Comparison of ENCODE assay signal across 12 cellular contexts in the genomic region with DNA sequence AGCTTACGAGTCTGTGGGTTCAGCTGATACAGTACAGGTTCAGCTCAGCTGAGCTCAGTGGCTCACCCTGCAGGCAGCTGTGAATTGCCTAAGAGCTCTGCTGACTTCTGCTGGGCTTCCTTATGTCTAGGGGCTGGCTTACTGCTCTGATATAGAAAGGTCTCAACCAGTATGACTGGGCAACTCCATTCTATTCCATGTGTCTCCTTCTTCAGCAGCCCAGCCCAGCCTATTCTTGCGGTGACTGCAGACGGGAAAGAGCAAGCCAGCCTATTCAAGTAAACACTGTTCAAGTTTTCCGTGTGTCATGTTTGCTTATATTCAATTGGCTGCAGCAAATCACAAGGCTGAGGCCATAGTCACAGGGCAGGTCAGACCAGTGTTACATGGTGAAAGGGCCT.
A peak's percentile ranks its signal among the peaks of the same experiment; 100 is the strongest.
DNase-seq lines count a peak whose midpoint lies in the region; ATAC-seq, FAIRE-seq and TF ChIP-seq lines count a peak whose summit lies in the region.
"Had no signal": no experiment of that assay in that cellular context is flagged by ENCODE, and none has a peak within 500 bp of the region (broad histone marks: within the 10 kb centered on the region; RNA-seq: fewer than 3 reads in every experiment).

No MANE protein-coding gene starts in this region.

- no peak for TF ChIP-seq RAD21 in HepG2 (CRISPR knock-in tag; IDR thresholded peaks at IDR 0.05)

- DNase-seq in D721Med (ENCODE audit: insufficient read length, low spot score) (no peak), MG63 (peak; percentile 26), astrocyte of the spinal cord (ENCODE audit: low read depth, low spot score) (no peak), HepG2 (ENCODE audit: low spot score) (peak; percentile 35), activated gamma-delta T cell treated with Interleukin-2 at 50 U/mL for 16 hours (no peak), NCI-H1417 treated with DMSO at 0.1 percent for 48 hours (lab: John Stamatoyannopoulos, UW) (no peak), ecto neural progenitor cell (ENCODE audit: low spot score) (no peak)
- DNase-seq: activated naive CD4-positive, alpha-beta T cell treated with Interleukin-2 at 50 U/mL for 16 hours; NCI-H2081 treated with DMSO at 0.1 percent for 48 hours had no signal

- H3K79me2 ChIP-seq in HepG2 (ENCODE audit: insufficient read depth, low read length), result no peaks in the 10 kb centered on the region

- H3K4me3 ChIP-seq in MG63, result no peak overlapping the region
- H3K4me3 ChIP-seq in astrocyte of the spinal cord (ENCODE audit: low read depth, low read length), result no peak overlapping the region
- no peak overlapping the region for H3K4me3 ChIP-seq in HepG2 (replicated peaks in 1 of 3; ENCODE audit: insufficient read depth in 1 of 3, low read depth in 2 of 3, low read length in 3 of 3)
- H3K4me3 ChIP-seq: tibial nerve had no signal

- TF ChIP-seq CTCF in D721Med (IDR thresholded peaks at IDR 0.05; ENCODE audit: insufficient read depth, missing control alignments), result peak; percentile 26
- TF ChIP-seq CTCF in astrocyte of the spinal cord (IDR thresholded peaks at IDR 0.05; ENCODE audit: low read depth, low read length), result peak; percentile 26
- peak; percentile 57 for TF ChIP-seq CTCF in HepG2 (CRISPR knock-in tag; IDR thresholded peaks at IDR 0.05)

- no peaks in the 10 kb centered on the region for H4K20me1 ChIP-seq in HepG2 (ENCODE audit: insufficient read depth, low read length)

- in situ Hi-C loops in astrocyte of the spinal cord (cut with HindIII; ENCODE audit: low sequenced_read_pairs), result no loop called here
- in situ Hi-C loops in HepG2 (cut with HindIII; ENCODE audit: extremely low pct_ligation_motif_present, low pct_unique_long_range_greater_than_20kb), result no loop called here

- no peak overlapping the region for H3K27ac ChIP-seq in HepG2 (ENCODE audit: extremely low read length, insufficient read depth, low read length)
- H3K27ac ChIP-seq: tibial nerve had no signal

- intact Hi-C loops in HepG2 (cut with micrococcal nuclease; ENCODE audit: unreplicated experiment), result loop anchor here (10.0 kb wide), 1 partner anchor 655 kb away; a partner anchor contains a TSS

- 6% methylated on average over 4 of the region's 4 CpGs for WGBS in HepG2 (ENCODE audit: low lambda C conversion rate)

- CTCF ChIA-PET in HepG2 (lab: Yijun Ruan, JAX; ENCODE audit: low intra/inter-chr PET ratio, low total read pairs), result interaction anchor here (1.7 kb wide), 1 partner anchor 655 kb away, joined by 3 read pairs; no protein-coding TSS in a partner anchor

- FAIRE-seq in D721Med (lab: Jason Lieb, UNC) (no peak), HepG2 (lab: Jason Lieb, UNC) (peak; percentile 48)
- FAIRE-seq: GM19239 had no signal

- no peak for TF ChIP-seq POLR2A in HepG2 (IDR thresholded peaks at IDR 0.05; ENCODE audit: insufficient read depth in 1 of 2, low read depth in 2 of 2, low read length in 2 of 2)

- POLR2A ChIA-PET in HepG2 (lab: Yijun Ruan, JAX), result no interaction called here

- no peaks in the 10 kb centered on the region for H3K27me3 ChIP-seq in MG63
- H3K27me3 ChIP-seq in HepG2 (ENCODE audit: control insufficient read depth in 1 of 2, insufficient read depth in 2 of 2, low read length in 2 of 2), result peaks cover 0 to 3% of the 10 kb centered on the region in 2 experiments; a peak in 2 of 5 replicates
- H3K27me3 ChIP-seq: tibial nerve had no signal

- H3K36me3 ChIP-seq in MG63, result no peaks in the 10 kb centered on the region
- H3K36me3 ChIP-seq in HepG2 (replicated peaks in 1 of 2; ENCODE audit: control insufficient read depth in 1 of 2, insufficient read depth in 2 of 2, low read length in 2 of 2), result no peaks in the 10 kb centered on the region
- H3K36me3 ChIP-seq: tibial nerve had no signal

- TF ChIP-seq EP300 in HepG2 (IDR thresholded peaks at IDR 0.05; ENCODE audit: low read depth in 2 of 2, low read length in 2 of 2) (no peak), HepG2 (CRISPR knock-in tag; IDR thresholded peaks at IDR 0.05; ENCODE audit: borderline replicate concordance) (no peak)

- no peaks in the 10 kb centered on the region for H3K4me1 ChIP-seq in HepG2 (ENCODE audit: insufficient read depth, low read length)
- H3K4me1 ChIP-seq: tibial nerve had no signal

- peak overlapping the region; percentile 9; the same call in 1 of the 2 replicates for H3K4me2 ChIP-seq in HepG2 (ENCODE audit: low read depth, low read length)

- no peaks in the 10 kb centered on the region for H3K9me3 ChIP-seq in MG63
- H3K9me3 ChIP-seq in HepG2 (ENCODE audit: low read length), result no peaks in the 10 kb centered on the region

- ATAC-seq in HepG2 (peak; percentile 99), HG02763 (IDR thresholded peaks at IDR 0.05; ENCODE audit: unreplicated experiment) (no peak)

- no peak overlapping the region for H2AFZ ChIP-seq in HepG2 (ENCODE audit: low read length)

- no peak overlapping the region for H3K9ac ChIP-seq in HepG2 (ENCODE audit: insufficient read depth, low read depth, low read length)

- BruUV-seq in HepG2 (replicated peaks; lab: Mats Ljungman, UMichigan), result no TSS peak

TF ChIP-seq in HepG2, 621 proteins besides CTCF, POLR2A, EP300 and RAD21:
- TF ChIP-seq STAG1 (CRISPR knock-in tag; IDR thresholded peaks at IDR 0.05) (peak; percentile 63), SETDB1 (CRISPR knock-in tag; IDR thresholded peaks at IDR 0.05; ENCODE audit: borderline replicate concordance) (no peak), XRCC5 (optimal IDR thresholded peaks at IDR 0.05; ENCODE audit: low read length) (peak; percentile 22), HNRNPH1 (optimal IDR thresholded peaks at IDR 0.05; ENCODE audit: low read depth, low read length) (no peak), CEBPG (CRISPR knock-in tag; IDR thresholded peaks at IDR 0.05) (peak; percentile 34; the same call in 1 of the 2 replicates), NFRKB (IDR thresholded peaks at IDR 0.05) (no peak)
- TF ChIP-seq, protein P1, sequence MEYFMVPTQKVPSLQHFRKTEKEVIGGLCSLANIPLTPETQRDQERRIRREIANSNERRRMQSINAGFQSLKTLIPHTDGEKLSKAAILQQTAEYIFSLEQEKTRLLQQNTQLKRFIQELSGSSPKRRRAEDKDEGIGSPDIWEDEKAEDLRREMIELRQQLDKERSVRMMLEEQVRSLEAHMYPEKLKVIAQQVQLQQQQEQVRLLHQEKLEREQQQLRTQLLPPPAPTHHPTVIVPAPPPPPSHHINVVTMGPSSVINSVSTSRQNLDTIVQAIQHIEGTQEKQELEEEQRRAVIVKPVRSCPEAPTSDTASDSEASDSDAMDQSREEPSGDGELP (IDR thresholded peaks at IDR 0.05; ENCODE audit: borderline replicate concordance, low read depth), result peak; percentile 48; the same call in 1 of the 2 replicates

Comparison
In these comparisons a context has a peak if more than half of its experiments do, and no peak if none do; other contexts are left out.
1. DNase-seq: peak in MG63 (single experiment) and HepG2 (single experiment); none in D721Med (single experiment), astrocyte of the spinal cord (single experiment), activated gamma-delta T cell treated with Interleukin-2 at 50 U/mL for 16 hours (single experiment), NCI-H1417 treated with DMSO at 0.1 percent for 48 hours (single experiment) and ecto neural progenitor cell (single experiment).
2. Peak in every context shown above with its lines, with median percentiles within 50 percentile points of each other: CTCF ChIP-seq.